Comparison of ENCODE assay signal across 11 cellular contexts in genomic region chr17:1294157-1294717, GRCh38. TPM values are rescaled to one million over a fixed set of nuclear protein-coding genes. Genes with fewer than 3 reads are reported as not detected.
DNase-seq lines count a peak whose midpoint lies in the region; ATAC-seq and TF ChIP-seq lines count a peak whose summit lies in the region.
"Had no signal": no experiment of that assay in that cellular context is flagged by ENCODE, and none has a peak within 500 bp of the region (broad histone marks: within the 10 kb centered on the region; RNA-seq: fewer than 3 reads in every experiment).

No MANE protein-coding gene starts in this region.

- intact Hi-C loops in upper lobe of right lung (cut with DNase I) = no loop called here

- ATAC-seq in upper lobe of right lung (peak; percentile 35), HG02678 (IDR thresholded peaks at IDR 0.05; ENCODE audit: unreplicated experiment) (no peak), HG03520 (IDR thresholded peaks at IDR 0.05; ENCODE audit: unreplicated experiment) (no peak)

- H3K4me1 ChIP-seq in upper lobe of right lung = no peaks in the 10 kb centered on the region

- no peaks in the 10 kb centered on the region for H3K36me3 ChIP-seq in upper lobe of right lung

- DNase-seq in activated gamma-delta T cell treated with Interleukin-2 at 50 U/mL for 16 hours = peak; percentile 90
- no peak for DNase-seq in activated gamma-delta T cell (lab: John Stamatoyannopoulos, UW)
- DNase-seq in activated T-helper 1 cell treated with anti-CD3 and anti-CD28 coated beads, Interleukin-2, amount 50 U/mL, for 16 hours (ENCODE audit: low read depth in 1 of 2, low spot score in 1 of 2) = peak; percentile 52 to 58
- DNase-seq in stimulated activated CD4-positive, alpha-beta T cell treated with anti-CD3 and anti-CD28 coated beads, Interleukin-12 subunit alpha, Interleukin-12 subunit beta, amount 100 ng/mL, for 4 hours = peak; percentile 25
- no peak for DNase-seq in upper lobe of right lung
- no peak for DNase-seq in RKO (ENCODE audit: low spot score)
- DNase-seq: retina, SHP77 had no signal

- peaks cover 7% of the 10 kb centered on the region for H3K27me3 ChIP-seq in upper lobe of right lung

- no peaks in the 10 kb centered on the region for H3K9me3 ChIP-seq in upper lobe of right lung

- no peak overlapping the region for H3K4me3 ChIP-seq in upper lobe of right lung

- H3K27ac ChIP-seq in upper lobe of right lung = no peak overlapping the region

- no peak for TF ChIP-seq CTCF in upper lobe of right lung (IDR thresholded peaks at IDR 0.05)

RNA-seq across cellular contexts. Expression of gene TRARG1, which starts 14.8 kb away (rescaled TPM):
- total RNA-seq in upper lobe of right lung = not detected
- total RNA-seq: M059J had no signal

RNA-seq across cellular contexts. Expression of gene BHLHA9, which starts 24.0 kb away (rescaled TPM):
- total RNA-seq in upper lobe of right lung = not detected
- total RNA-seq: M059J had no signal

Comparison
In these comparisons a context has a peak if more than half of its experiments do, and no peak if none do; other contexts are left out.
1. DNase-seq: peak in activated gamma-delta T cell treated with Interleukin-2 at 50 U/mL for 16 hours (single experiment), activated T-helper 1 cell treated with anti-CD3 and anti-CD28 coated beads, Interleukin-2, amount 50 U/mL, for 16 hours (2 of 2) and stimulated activated CD4-positive, alpha-beta T cell treated with anti-CD3 and anti-CD28 coated beads, Interleukin-12 subunit alpha, Interleukin-12 subunit beta, amount 100 ng/mL, for 4 hours (single experiment); none in activated gamma-delta T cell (single experiment), upper lobe of right lung (single experiment) and RKO (single experiment).